In the genomic region with DNA sequence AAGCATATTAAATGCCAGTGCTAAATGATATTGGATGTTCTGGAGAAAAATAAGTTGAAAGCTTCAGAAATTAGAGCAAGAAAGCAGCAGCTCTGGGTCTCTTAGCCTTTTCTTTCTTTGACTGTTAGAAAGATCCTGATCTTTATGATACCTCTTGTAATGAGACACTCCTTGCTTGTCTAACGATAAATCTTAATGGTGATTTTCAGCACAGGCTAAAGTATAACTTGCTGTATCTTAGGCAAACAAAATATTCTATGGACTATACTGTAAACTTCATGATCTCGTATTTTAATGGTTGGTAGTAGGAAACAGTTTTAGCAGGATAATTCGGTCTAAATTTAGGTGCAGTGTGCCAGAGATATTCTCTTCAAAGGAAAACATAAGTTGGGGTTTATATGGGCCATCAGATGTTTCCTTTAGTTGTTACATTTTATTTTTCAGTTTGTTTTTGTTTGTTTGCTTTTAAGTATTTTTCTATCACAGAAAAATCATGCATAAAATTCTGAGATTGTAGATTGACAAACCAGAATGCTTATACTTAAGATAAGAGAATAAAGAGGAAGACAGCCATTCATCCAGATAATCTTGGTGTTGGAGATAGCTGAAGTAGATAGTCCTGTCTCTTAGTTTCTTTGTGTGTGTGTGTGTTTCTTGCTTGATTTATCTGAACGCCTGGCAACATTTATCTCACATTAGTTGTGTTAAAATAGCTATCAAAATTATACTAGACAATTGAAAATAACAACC, we compare ENCODE assay signal across 13 cellular contexts. TPM values are rescaled to one million over a fixed set of nuclear protein-coding genes. Genes with fewer than 3 reads are reported as not detected.
DNase-seq lines count a peak whose midpoint lies in the region; ATAC-seq and TF ChIP-seq lines count a peak whose summit lies in the region.
"Had no signal": no experiment of that assay in that cellular context is flagged by ENCODE, and none has a peak within 500 bp of the region (broad histone marks: within the 10 kb centered on the region; RNA-seq: fewer than 3 reads in every experiment).

No MANE protein-coding gene starts in this region.

- H3K9ac ChIP-seq in BLaER1, result no peak overlapping the region
- H3K9ac ChIP-seq in SK-N-MC (ENCODE audit: insufficient read length), result peak overlapping the region; percentile 27

- H3K4me1 ChIP-seq in BLaER1 (peaks cover 39% of the 10 kb centered on the region), mesodermal cell (ENCODE audit: control insufficient read depth, insufficient read depth, low read length, poor library complexity, severe bottlenecking) (peaks cover 19% of the 10 kb centered on the region)

- CTCF ChIA-PET in HEK293T (lab: Yijun Ruan, JAX), result interaction anchor here (0.7 kb wide), 1 partner anchor 296 kb away, joined by 3 read pairs; no protein-coding TSS in a partner anchor

- no peaks in the 10 kb centered on the region for H3K27me3 ChIP-seq in BLaER1

- peaks cover 60% of the 10 kb centered on the region for H4K20me1 ChIP-seq in BLaER1

- H3K27ac ChIP-seq in BLaER1, result no peak overlapping the region
- peak overlapping the region; percentile 53 for H3K27ac ChIP-seq in SK-N-MC
- H3K27ac ChIP-seq in mesodermal cell (ENCODE audit: low read depth, low read length, severe bottlenecking), result peak overlapping the region; percentile 34
- H3K27ac ChIP-seq: HL-60 had no signal

- POLR2A ChIA-PET in HEK293T (lab: Yijun Ruan, JAX), result interaction anchor here (0.9 kb wide), 1 partner anchor 1041 kb away, joined by 3 read pairs; no protein-coding TSS in a partner anchor

- no peak for DNase-seq in HEK293T (ENCODE audit: extremely low spot score)
- no peak for DNase-seq in SK-N-MC (ENCODE audit: low read depth, low spot score)
- DNase-seq in cortex of kidney (lab: John Stamatoyannopoulos, UW), result no peak
- no peak for DNase-seq in 8988T
- DNase-seq: activated CD8-positive, alpha-beta memory T cell treated with anti-CD3 and anti-CD28 coated beads for 24 hours; activated naive CD4-positive, alpha-beta T cell treated with Interleukin-2 at 50 U/mL for 16 hours; occipital lobe; SIG-M5 had no signal

- WGBS in mesodermal cell (ENCODE audit: insufficient coverage in 2 of 2), 2 experiments, result 88% methylated on average over 2 of the region's 4 CpGs; no CpG with 5 or more reads in 1 of the 2 experiments

- H3K36me3 ChIP-seq in BLaER1 (peaks cover 13% of the 10 kb centered on the region), SK-N-MC (ENCODE audit: insufficient read depth, low read length) (peaks cover 16% of the 10 kb centered on the region), mesodermal cell (ENCODE audit: control insufficient read depth, insufficient read depth, low read length) (peaks cover 3% of the 10 kb centered on the region)

- H3K9me3 ChIP-seq in BLaER1 (no peaks in the 10 kb centered on the region), SK-N-MC (ENCODE audit: low read depth, low read length) (no peaks in the 10 kb centered on the region), mesodermal cell (ENCODE audit: control insufficient read depth, low read length) (no peaks in the 10 kb centered on the region)

- peak overlapping the region; percentile 43 for H3K4me2 ChIP-seq in BLaER1

- no peak for ATAC-seq in activated CD4-positive, CD25-positive, alpha-beta regulatory T cell treated with anti-CD3 and anti-CD28 coated beads, Interleukin-2, amount 50 U/mL, for 24 hours
- ATAC-seq in GM19452 (IDR thresholded peaks at IDR 0.05; ENCODE audit: unreplicated experiment), result no peak

- no peak overlapping the region for H3K4me3 ChIP-seq in BLaER1
- H3K4me3 ChIP-seq in SK-N-MC, result peak overlapping the region; percentile 48
- H3K4me3 ChIP-seq in mesodermal cell (ENCODE audit: extremely low read depth, insufficient read depth, low read length, poor library complexity, severe bottlenecking), result no peak overlapping the region

TF ChIP-seq in HEK293T, 16 proteins besides CTCF, POLR2A, EP300 and RAD21:
- TF ChIP-seq NFRKB (IDR thresholded peaks at IDR 0.05), result no peak
- TF ChIP-seq, protein P1, sequence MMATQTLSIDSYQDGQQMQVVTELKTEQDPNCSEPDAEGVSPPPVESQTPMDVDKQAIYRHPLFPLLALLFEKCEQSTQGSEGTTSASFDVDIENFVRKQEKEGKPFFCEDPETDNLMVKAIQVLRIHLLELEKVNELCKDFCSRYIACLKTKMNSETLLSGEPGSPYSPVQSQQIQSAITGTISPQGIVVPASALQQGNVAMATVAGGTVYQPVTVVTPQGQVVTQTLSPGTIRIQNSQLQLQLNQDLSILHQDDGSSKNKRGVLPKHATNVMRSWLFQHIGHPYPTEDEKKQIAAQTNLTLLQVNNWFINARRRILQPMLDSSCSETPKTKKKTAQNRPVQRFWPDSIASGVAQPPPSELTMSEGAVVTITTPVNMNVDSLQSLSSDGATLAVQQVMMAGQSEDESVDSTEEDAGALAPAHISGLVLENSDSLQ (IDR thresholded peaks at IDR 0.05), result peak; percentile 87

RNA-seq across cellular contexts. Expression of a gene that starts 4.7 kb away (rescaled TPM):
- polyA plus RNA-seq in mesodermal cell (2013, experiment 1 of 2), result 27.3 TPM
- polyA plus RNA-seq in mesodermal cell (2013, experiment 2 of 2), result 28.7 TPM
